Comparison of ENCODE assay signal across 8 cellular contexts in the genomic region with DNA sequence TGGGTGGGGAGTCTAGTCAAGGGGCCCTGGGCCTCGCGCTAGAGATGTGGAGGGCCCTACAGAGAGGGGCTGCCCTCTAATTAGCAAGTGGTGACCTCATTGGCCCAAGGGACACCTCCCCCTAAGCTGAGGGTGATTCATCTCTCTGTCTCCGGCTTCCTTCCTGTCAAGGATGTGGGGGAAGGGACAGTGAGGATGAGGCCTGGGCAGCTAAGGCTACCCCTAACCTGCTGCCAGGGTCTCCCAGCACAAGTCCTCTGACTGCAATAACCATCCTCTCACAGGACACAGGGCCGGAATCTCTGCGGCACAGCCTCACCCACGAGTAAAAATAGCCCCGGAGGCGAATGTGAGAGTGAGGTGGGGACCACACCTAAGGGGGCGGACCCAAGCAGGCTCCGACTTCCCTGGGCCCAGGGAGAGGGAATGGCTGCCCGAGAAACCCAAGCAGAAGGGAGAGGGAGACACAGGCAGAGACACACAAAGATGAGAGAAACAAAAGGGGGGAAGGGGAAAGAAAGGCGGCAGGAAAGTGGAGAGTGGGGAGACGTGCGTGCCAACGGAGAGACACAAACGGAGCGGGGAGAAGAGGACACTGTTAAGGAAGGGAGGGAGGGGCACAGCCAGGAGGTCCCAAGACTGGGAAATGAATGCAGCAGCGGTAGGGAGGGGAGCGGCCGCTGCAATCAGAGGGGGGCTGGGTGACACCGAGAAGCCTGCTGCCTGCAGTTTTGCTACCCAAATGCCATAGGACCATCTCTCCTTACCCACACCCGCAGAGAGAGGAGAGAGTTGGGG. TPM values are rescaled to one million over a fixed set of nuclear protein-coding genes. Genes with fewer than 3 reads are reported as not detected.
DNase-seq lines count a peak whose midpoint lies in the region; ATAC-seq and TF ChIP-seq lines count a peak whose summit lies in the region.

No MANE protein-coding gene starts in this region.

- H2AFZ ChIP-seq in MM.1S (ENCODE audit: low read length) = no peak overlapping the region
- no peak overlapping the region for H2AFZ ChIP-seq in mesenchymal stem cell (ENCODE audit: low read depth, low read length)

- peak overlapping the region; percentile 39 to 57 for H3K4ac ChIP-seq in mesenchymal stem cell (ENCODE audit: low read depth in 1 of 2, low read length in 2 of 2)

- peak overlapping the region; percentile 84 for H4K91ac ChIP-seq in mesenchymal stem cell (ENCODE audit: low read length)

- H3K4me3 ChIP-seq in MM.1S (ENCODE audit: low read length) = peak overlapping the region; percentile 84
- peak overlapping the region; percentile 68 for H3K4me3 ChIP-seq in ectodermal cell (ENCODE audit: insufficient read depth, low read depth, low read length)
- H3K4me3 ChIP-seq in mesenchymal stem cell (ENCODE audit: insufficient read depth in 1 of 2, low read depth in 1 of 2, low read length in 2 of 2) = peak overlapping the region; percentile 67 to 100

- peak; percentile 13 for DNase-seq in NCI-H1092 treated with DMSO at 0.1 percent for 48 hours (lab: John Stamatoyannopoulos, UW)
- no peak for DNase-seq in NCI-H1092 (lab: John Stamatoyannopoulos, UW)
- DNase-seq in MM.1S = peak; percentile 63
- peak; percentile 51 to 60 for DNase-seq in activated CD4-positive, alpha-beta T cell treated with anti-CD3 and anti-CD28 coated beads for 4 hours
- DNase-seq in mesenchymal stem cell = peak; percentile 81
- peak; percentile 48 for DNase-seq in stromal cell of bone marrow (ENCODE audit: low read depth)

- no peaks in the 10 kb centered on the region for H3K27me3 ChIP-seq in MM.1S (replicated peaks; ENCODE audit: insufficient read depth, low read length)
- H3K27me3 ChIP-seq in ectodermal cell (ENCODE audit: control insufficient read depth, insufficient read depth, low read length, poor library complexity, severe bottlenecking) = no peaks in the 10 kb centered on the region
- no peaks in the 10 kb centered on the region for H3K27me3 ChIP-seq in mesenchymal stem cell (ENCODE audit: control insufficient read depth in 1 of 2, insufficient read depth in 1 of 2, low read length in 2 of 2)

- TF ChIP-seq CTCF in MM.1S (IDR thresholded peaks at IDR 0.05; ENCODE audit: low read length) = no peak

- no peaks in the 10 kb centered on the region for H4K20me1 ChIP-seq in MM.1S (ENCODE audit: insufficient read depth, low read length)

- peak overlapping the region in 1 of 2 experiments; percentile 57 for H2BK12ac ChIP-seq in mesenchymal stem cell (ENCODE audit: low read length in 2 of 2)

- H4K8ac ChIP-seq in mesenchymal stem cell (ENCODE audit: low read length) = peak overlapping the region; percentile 80

- H3K79me2 ChIP-seq in MM.1S (ENCODE audit: low read length) = peaks cover 48% of the 10 kb centered on the region

- H2BK15ac ChIP-seq in mesenchymal stem cell (ENCODE audit: low read depth, poor library complexity, severe bottlenecking) = no peak overlapping the region

- no peak overlapping the region for H3K14ac ChIP-seq in mesenchymal stem cell (ENCODE audit: low read length in 2 of 2)

- H3K79me1 ChIP-seq in mesenchymal stem cell (replicated peaks; ENCODE audit: low read length, poor library complexity, severe bottlenecking) = peaks cover 2% of the 10 kb centered on the region

- no peaks in the 10 kb centered on the region for H3K9me3 ChIP-seq in MM.1S (replicated peaks; ENCODE audit: insufficient read depth, low read length)
- no peaks in the 10 kb centered on the region for H3K9me3 ChIP-seq in ectodermal cell (ENCODE audit: control insufficient read depth, low read length)
- no peaks in the 10 kb centered on the region for H3K9me3 ChIP-seq in mesenchymal stem cell (ENCODE audit: control insufficient read depth, low read length)

- peak overlapping the region; percentile 67 for H2BK120ac ChIP-seq in mesenchymal stem cell (ENCODE audit: low read depth, low read length)

- H3K27ac ChIP-seq in MM.1S (ENCODE audit: low read length) = peak overlapping the region; percentile 98
- H3K27ac ChIP-seq in ectodermal cell (ENCODE audit: insufficient read depth, low read depth, low read length, poor library complexity, severe bottlenecking) = no peak overlapping the region
- peak overlapping the region; percentile 97 for H3K27ac ChIP-seq in mesenchymal stem cell (ENCODE audit: low read length, poor library complexity, severe bottlenecking)

- peaks cover 77% of the 10 kb centered on the region for H3F3A ChIP-seq in MM.1S (ENCODE audit: insufficient read depth, low read length)

- no peak for ATAC-seq in HG03159 (IDR thresholded peaks at IDR 0.05; ENCODE audit: unreplicated experiment)

- H3K4me1 ChIP-seq in MM.1S (ENCODE audit: low read length) = peaks cover 36% of the 10 kb centered on the region
- peaks cover 34% of the 10 kb centered on the region for H3K4me1 ChIP-seq in ectodermal cell (ENCODE audit: control insufficient read depth, insufficient read depth, low read length)
- H3K4me1 ChIP-seq in mesenchymal stem cell (ENCODE audit: control insufficient read depth, insufficient read depth, low read depth, low read length) = peaks cover 36% of the 10 kb centered on the region

- H3K9ac ChIP-seq in MM.1S (ENCODE audit: low read length) (peak overlapping the region; percentile 91), mesenchymal stem cell (ENCODE audit: low read length) (peak overlapping the region; percentile 100)

- H3K18ac ChIP-seq in mesenchymal stem cell (ENCODE audit: low read depth in 1 of 2, low read length in 2 of 2) = peak overlapping the region; percentile 37 to 85

- WGBS in ectodermal cell, 2 experiments = 3% methylated on average over 22 of the region's 22 CpGs
- WGBS in mesenchymal stem cell = 0% methylated on average over 18 of the region's 22 CpGs

- H2AK5ac ChIP-seq in mesenchymal stem cell (ENCODE audit: low read length, severe bottlenecking) = peak overlapping the region; percentile 6

- peak overlapping the region; percentile 58 for H2BK5ac ChIP-seq in mesenchymal stem cell (ENCODE audit: low read depth, low read length, poor library complexity, severe bottlenecking)

- H3K9me2 ChIP-seq in MM.1S (replicated peaks; ENCODE audit: insufficient read depth, low read length) = no peaks in the 10 kb centered on the region

- peaks cover 10% of the 10 kb centered on the region for H3K36me3 ChIP-seq in MM.1S (replicated peaks; ENCODE audit: insufficient read depth, low read length)
- peaks cover 25% of the 10 kb centered on the region for H3K36me3 ChIP-seq in ectodermal cell (ENCODE audit: control insufficient read depth, insufficient read depth, low read length)
- H3K36me3 ChIP-seq in mesenchymal stem cell (ENCODE audit: control insufficient read depth in 1 of 2, insufficient read depth in 2 of 2, low read depth in 1 of 2, low read length in 2 of 2) = peaks cover 31 to 41% of the 10 kb centered on the region in 2 experiments

- H3K4me2 ChIP-seq in MM.1S (ENCODE audit: low read depth, low read length) (peak overlapping the region; percentile 99), mesenchymal stem cell (ENCODE audit: low read length, poor library complexity, severe bottlenecking) (peak overlapping the region; percentile 72)

- peak overlapping the region in 1 of 2 experiments; percentile 14 for H3K23ac ChIP-seq in mesenchymal stem cell (ENCODE audit: low read length in 2 of 2)

RNA-seq across cellular contexts. Expression of a gene that starts 1.4 kb away (rescaled TPM):
- polyA plus RNA-seq in ectodermal cell (2013, experiment 1 of 4) = 259 TPM
- polyA plus RNA-seq in ectodermal cell (2013, experiment 2 of 4) = 256 TPM
- polyA plus RNA-seq in ectodermal cell (2013, experiment 3 of 4) = 192 TPM
- 213 TPM for polyA plus RNA-seq in ectodermal cell (2013, experiment 4 of 4)
- polyA plus RNA-seq in mesenchymal stem cell (2013, experiment 1 of 2) = 472 TPM
- polyA plus RNA-seq in mesenchymal stem cell (2013, experiment 2 of 2) = 466 TPM

RNA-seq across cellular contexts. Expression of a gene that starts 4.9 kb away (rescaled TPM):
- polyA plus RNA-seq in ectodermal cell (2013, experiment 1 of 4) = 51.6 TPM
- 46.9 TPM for polyA plus RNA-seq in ectodermal cell (2013, experiment 2 of 4)
- 34.1 TPM for polyA plus RNA-seq in ectodermal cell (2013, experiment 3 of 4)
- 44.3 TPM for polyA plus RNA-seq in ectodermal cell (2013, experiment 4 of 4)
- polyA plus RNA-seq in mesenchymal stem cell (2013, experiment 1 of 2) = 8.2 TPM
- polyA plus RNA-seq in mesenchymal stem cell (2013, experiment 2 of 2) = 6.3 TPM

RNA-seq across cellular contexts. Expression of a gene that starts 5.8 kb away (rescaled TPM):
- 203 TPM for polyA plus RNA-seq in ectodermal cell (2013, experiment 1 of 4)
- 191 TPM for polyA plus RNA-seq in ectodermal cell (2013, experiment 2 of 4)
- polyA plus RNA-seq in ectodermal cell (2013, experiment 3 of 4) = 156 TPM
- polyA plus RNA-seq in ectodermal cell (2013, experiment 4 of 4) = 173 TPM
- polyA plus RNA-seq in mesenchymal stem cell (2013, experiment 1 of 2) = 52.2 TPM
- polyA plus RNA-seq in mesenchymal stem cell (2013, experiment 2 of 2) = 53.8 TPM

RNA-seq across cellular contexts. Expression of a gene that starts 11.7 kb away (rescaled TPM):
- not detected for polyA plus RNA-seq in ectodermal cell (2013, experiment 1 of 4)
- polyA plus RNA-seq in ectodermal cell (2013, experiment 2 of 4) = not detected
- polyA plus RNA-seq in ectodermal cell (2013, experiment 3 of 4) = not detected
- polyA plus RNA-seq in ectodermal cell (2013, experiment 4 of 4) = not detected
- not detected for polyA plus RNA-seq in mesenchymal stem cell (2013, experiment 1 of 2)
- not detected for polyA plus RNA-seq in mesenchymal stem cell (2013, experiment 2 of 2)

RNA-seq across cellular contexts. Expression of a gene that starts 13.4 kb away (rescaled TPM):
- polyA plus RNA-seq in ectodermal cell (2013, experiment 1 of 4) = 1.00 TPM
- polyA plus RNA-seq in ectodermal cell (2013, experiment 2 of 4) = 0.78 TPM
- polyA plus RNA-seq in ectodermal cell (2013, experiment 3 of 4) = 0.64 TPM
- 0.77 TPM for polyA plus RNA-seq in ectodermal cell (2013, experiment 4 of 4)
- polyA plus RNA-seq in mesenchymal stem cell (2013, experiment 1 of 2) = 0.07 TPM
- 0.10 TPM for polyA plus RNA-seq in mesenchymal stem cell (2013, experiment 2 of 2)
